Comparison of ENCODE assay signal across 8 cellular contexts in genomic region chr15:101578443-101578894, GRCh38.
A peak's percentile ranks its signal among the peaks of the same experiment; 100 is the strongest.
DNase-seq lines count a peak whose midpoint lies in the region; TF ChIP-seq lines count a peak whose summit lies in the region.

No MANE protein-coding gene starts in this region.

- intact Hi-C loops in prostate gland (cut with DNase I), result no loop called here
- intact Hi-C loops in lower leg skin (cut with DNase I; ENCODE audit: low total_unique reads), result no loop called here

- H3K9ac ChIP-seq in OCI-LY1 (ENCODE audit: low read length), result no peak overlapping the region

- no peaks in the 10 kb centered on the region for H3F3A ChIP-seq in OCI-LY1 (ENCODE audit: insufficient read depth, low read length)

- H3K36me3 ChIP-seq in OCI-LY1 (ENCODE audit: insufficient read depth, low read length) (no peaks in the 10 kb centered on the region), prostate gland (no peaks in the 10 kb centered on the region)

- H2AFZ ChIP-seq in OCI-LY1 (ENCODE audit: low read length), result no peak overlapping the region

- H3K4me3 ChIP-seq in OCI-LY1 (ENCODE audit: low read depth, low read length, poor library complexity, severe bottlenecking) (no peak overlapping the region), foreskin fibroblast (ENCODE audit: low read depth in 1 of 2, low read length in 2 of 2) (no peak overlapping the region), prostate gland (no peak overlapping the region), lower leg skin (ENCODE audit: low read depth, poor library complexity, severe bottlenecking) (no peak overlapping the region)

- H3K79me2 ChIP-seq in OCI-LY1 (ENCODE audit: insufficient read depth, low read length), result no peaks in the 10 kb centered on the region

- WGBS in prostate gland, result 27% methylated on average over 7 of the region's 10 CpGs
- WGBS in lower leg skin, 2 donors, result 38 to 50% methylated on average over 10 of the region's 10 CpGs

- no peak overlapping the region for H3K4me2 ChIP-seq in OCI-LY1 (ENCODE audit: low read length)

- no peaks in the 10 kb centered on the region for H3K9me2 ChIP-seq in OCI-LY1 (ENCODE audit: low read depth, low read length)

- peak; percentile 31 for TF ChIP-seq CTCF in AG09319 (IDR thresholded peaks at IDR 0.05; ENCODE audit: low read depth, low read length)
- TF ChIP-seq CTCF in GM12874 (IDR thresholded peaks at IDR 0.05; ENCODE audit: insufficient read depth, low read depth, low read length), result peak; percentile 33; the same call in 1 of the 2 replicates
- peak; percentile 33; the same call in 1 of the 2 replicates for TF ChIP-seq CTCF in OCI-LY1 (IDR thresholded peaks at IDR 0.05; ENCODE audit: low read length)
- TF ChIP-seq CTCF in foreskin fibroblast (IDR thresholded peaks at IDR 0.05; ENCODE audit: low read depth, low read length), result peak; percentile 19
- peak in 2 of 4 experiments; percentile 26 to 33 for TF ChIP-seq CTCF in prostate gland (IDR thresholded peaks at IDR 0.05)
- no peak for TF ChIP-seq CTCF in lower leg skin (IDR thresholded peaks at IDR 0.05)

- H3K27ac ChIP-seq in OCI-LY1 (ENCODE audit: low read depth, low read length, poor library complexity, severe bottlenecking), result no peak overlapping the region
- no peak overlapping the region for H3K27ac ChIP-seq in prostate gland

- no peaks in the 10 kb centered on the region for H4K20me1 ChIP-seq in OCI-LY1 (ENCODE audit: insufficient read depth, low read length)

- DNase-seq in AG09319 (ENCODE audit: extremely low read depth, low read depth), result no peak
- no peak for DNase-seq in foreskin fibroblast
- peak; percentile 22 for DNase-seq in prostate gland (ENCODE audit: low spot score)
- no peak for DNase-seq in lower leg skin (ENCODE audit: low spot score in 2 of 2)
- DNase-seq in cerebellar nuclear complex (lab: John Stamatoyannopoulos, UW), result no peak
- no peak for DNase-seq in cerebellar cortex (ENCODE audit: low spot score)

- H3K4me1 ChIP-seq in OCI-LY1 (ENCODE audit: insufficient read depth, low read length, severe bottlenecking) (no peaks in the 10 kb centered on the region), prostate gland (replicated peaks) (no peaks in the 10 kb centered on the region)

- TF ChIP-seq POLR2A in prostate gland (IDR thresholded peaks at IDR 0.05) (no peak), lower leg skin (IDR thresholded peaks at IDR 0.05) (no peak)

- H3K9me3 ChIP-seq in OCI-LY1 (ENCODE audit: low read length) (no peaks in the 10 kb centered on the region), prostate gland (no peaks in the 10 kb centered on the region)

- H3K27me3 ChIP-seq in OCI-LY1 (ENCODE audit: insufficient read depth, low read length) (no peaks in the 10 kb centered on the region), prostate gland (replicated peaks; ENCODE audit: insufficient read depth) (no peaks in the 10 kb centered on the region)

Comparison
In these comparisons a context has a peak if more than half of its experiments do, and no peak if none do; other contexts are left out.
1. CTCF ChIP-seq: peak in AG09319 (single experiment), GM12874 (single experiment), OCI-LY1 (single experiment) and foreskin fibroblast (single experiment); none in lower leg skin (0 of 3).